ENCODE assay signal across 17 cellular contexts in genomic region chr3:8845641-8846040, GRCh38.
DNase-seq lines count a peak whose midpoint lies in the region; ATAC-seq and TF ChIP-seq lines count a peak whose summit lies in the region.
"Had no signal": no experiment of that assay in that cellular context is flagged by ENCODE, and none has a peak within 500 bp of the region (broad histone marks: within the 10 kb centered on the region; RNA-seq: fewer than 3 reads in every experiment).

No MANE protein-coding gene starts in this region.

- CTCF ChIA-PET in activated CD4-positive, alpha-beta T cell treated with anti-CD3 and anti-CD28 coated beads for 36 hours (lab: Charles Lee): no interaction called here

- no peaks in the 10 kb centered on the region for H3K36me3 Mint-ChIP-seq in activated CD4-positive, alpha-beta T cell treated with anti-CD3 and anti-CD28 coated beads for 36 hours (ENCODE audit: low read depth)
- H3K36me3 Mint-ChIP-seq in activated T-cell treated with anti-CD3 and anti-CD28 coated beads, Interleukin-2, amount 50 U/mL, for 24 hours (ENCODE audit: low read depth): no peaks in the 10 kb centered on the region
- H3K36me3 Mint-ChIP-seq: CD8-positive, alpha-beta T cell; natural killer cell treated with Interleukin-12 subunit alpha and Interleukin-12 subunit beta and Interleukin-15 and Interleukin-18, amount 100 ng/mL, for 72 hours had no signal

- no peak overlapping the region for H3K27ac ChIP-seq in esophagus muscularis mucosa (replicated peaks in 1 of 4)
- H3K27ac ChIP-seq: KMS-11 had no signal

- no peak overlapping the region for H3K4me3 ChIP-seq in esophagus muscularis mucosa

- H3K36me3 ChIP-seq in esophagus muscularis mucosa: no peaks in the 10 kb centered on the region

- no peak for TF ChIP-seq EP300 in esophagus muscularis mucosa (IDR thresholded peaks at IDR 0.05)

- H3K4me1 ChIP-seq in esophagus muscularis mucosa: peaks cover 0 to 8% (median 0%) of the 10 kb centered on the region in 4 donors

- H3K9me3 ChIP-seq in esophagus muscularis mucosa: no peaks in the 10 kb centered on the region

- intact Hi-C loops in esophagus muscularis mucosa (cut with DNase I): no loop called here
- intact Hi-C loops in activated CD4-positive, alpha-beta T cell treated with anti-CD3 and anti-CD28 coated beads for 36 hours (cut with DNase I, micrococcal nuclease): no loop called here

- WGBS in esophagus muscularis mucosa: 100% methylated on average over 1 of the region's 1 CpG

- H3K27me3 Mint-ChIP-seq in activated CD4-positive, alpha-beta T cell treated with anti-CD3 and anti-CD28 coated beads for 36 hours: no peaks in the 10 kb centered on the region
- no peaks in the 10 kb centered on the region for H3K27me3 Mint-ChIP-seq in activated T-cell treated with anti-CD3 and anti-CD28 coated beads, Interleukin-2, amount 50 U/mL, for 24 hours
- H3K27me3 Mint-ChIP-seq: activated CD4-positive, alpha-beta memory T cell treated with anti-CD3 and anti-CD28 coated beads, Interleukin-2, amount 10 ng/mL, durations not matched to agents 7 days and 5 days; natural killer cell treated with Interleukin-12 subunit alpha and Interleukin-12 subunit beta and Interleukin-15 and Interleukin-18, amount 100 ng/mL, for 72 hours had no signal

- H3K4me3 Mint-ChIP-seq in activated CD4-positive, alpha-beta T cell treated with anti-CD3 and anti-CD28 coated beads for 36 hours: no peak overlapping the region
- H3K4me3 Mint-ChIP-seq in activated T-cell treated with anti-CD3 and anti-CD28 coated beads, Interleukin-2, amount 50 U/mL, for 24 hours: no peak overlapping the region
- H3K4me3 Mint-ChIP-seq: activated CD4-positive, alpha-beta memory T cell treated with anti-CD3 and anti-CD28 coated beads, Interleukin-2, amount 10 ng/mL, durations not matched to agents 7 days and 5 days; CD8-positive, alpha-beta T cell; natural killer cell treated with Interleukin-12 subunit alpha and Interleukin-12 subunit beta and Interleukin-15 and Interleukin-18, amount 100 ng/mL, for 72 hours had no signal

- H3K27ac Mint-ChIP-seq in activated CD4-positive, alpha-beta T cell treated with anti-CD3 and anti-CD28 coated beads for 36 hours: no peak overlapping the region
- no peak overlapping the region for H3K27ac Mint-ChIP-seq in activated T-cell treated with anti-CD3 and anti-CD28 coated beads, Interleukin-2, amount 50 U/mL, for 24 hours
- H3K27ac Mint-ChIP-seq: activated CD4-positive, alpha-beta memory T cell treated with anti-CD3 and anti-CD28 coated beads, Interleukin-2, amount 10 ng/mL, durations not matched to agents 7 days and 5 days; CD8-positive, alpha-beta T cell; natural killer cell treated with Interleukin-12 subunit alpha and Interleukin-12 subunit beta and Interleukin-15 and Interleukin-18, amount 100 ng/mL, for 72 hours had no signal

- no peak for TF ChIP-seq CTCF in esophagus muscularis mucosa (IDR thresholded peaks at IDR 0.05)

- no peak for TF ChIP-seq POLR2A in esophagus muscularis mucosa (IDR thresholded peaks at IDR 0.05; ENCODE audit: low read depth)

- H3K9me3 Mint-ChIP-seq in activated CD4-positive, alpha-beta T cell treated with anti-CD3 and anti-CD28 coated beads for 36 hours (ENCODE audit: low read depth): no peaks in the 10 kb centered on the region
- no peaks in the 10 kb centered on the region for H3K9me3 Mint-ChIP-seq in activated T-cell treated with anti-CD3 and anti-CD28 coated beads, Interleukin-2, amount 50 U/mL, for 24 hours
- H3K9me3 Mint-ChIP-seq: activated CD4-positive, alpha-beta memory T cell treated with anti-CD3 and anti-CD28 coated beads, Interleukin-2, amount 10 ng/mL, durations not matched to agents 7 days and 5 days; CD8-positive, alpha-beta T cell; natural killer cell treated with Interleukin-12 subunit alpha and Interleukin-12 subunit beta and Interleukin-15 and Interleukin-18, amount 100 ng/mL, for 72 hours had no signal

- H3K27me3 ChIP-seq in esophagus muscularis mucosa: no peaks in the 10 kb centered on the region

- POLR2A ChIA-PET in activated CD4-positive, alpha-beta T cell treated with anti-CD3 and anti-CD28 coated beads for 36 hours (lab: Charles Lee): no interaction called here

- H3K4me1 Mint-ChIP-seq in activated CD4-positive, alpha-beta T cell treated with anti-CD3 and anti-CD28 coated beads for 36 hours: no peaks in the 10 kb centered on the region
- no peaks in the 10 kb centered on the region for H3K4me1 Mint-ChIP-seq in activated T-cell treated with anti-CD3 and anti-CD28 coated beads, Interleukin-2, amount 50 U/mL, for 24 hours (ENCODE audit: low read depth)
- H3K4me1 Mint-ChIP-seq: activated CD4-positive, alpha-beta memory T cell treated with anti-CD3 and anti-CD28 coated beads, Interleukin-2, amount 10 ng/mL, durations not matched to agents 7 days and 5 days had no signal

- DNase-seq in GM04503 (ENCODE audit: low read depth) (peak; percentile 81), RPMI7951 (ENCODE audit: low read depth) (peak; percentile 85), esophagus muscularis mucosa (ENCODE audit: extremely low spot score) (peak; percentile 47), renal cortical epithelial cell (ENCODE audit: low read depth) (peak; percentile 61), COLO668 (lab: John Stamatoyannopoulos, UW; ENCODE audit: unreplicated experiment) (no peak)
- no peak for DNase-seq in activated CD4-positive, alpha-beta T cell treated with anti-CD3 and anti-CD28 coated beads for 36 hours
- DNase-seq in activated T-cell treated with anti-CD3 and anti-CD28 coated beads, Interleukin-2, amount 50 U/mL, for 24 hours: no peak
- DNase-seq: activated CD4-positive, alpha-beta memory T cell treated with anti-CD3 and anti-CD28 coated beads, Interleukin-2, amount 10 ng/mL, durations not matched to agents 7 days and 5 days; activated effector memory CD4-positive, alpha-beta T cell treated with Interleukin-2 at 50 U/mL for 16 hours; CD8-positive, alpha-beta T cell; effector CD8-positive, alpha-beta T cell; left cardiac atrium; NCI-H1694 treated with DMSO at 0.1 percent for 48 hours; NCI-H510A treated with DMSO at 0.1 percent for 48 hours had no signal

- no peak for ATAC-seq in GM18858 (IDR thresholded peaks at IDR 0.05; ENCODE audit: unreplicated experiment)
- ATAC-seq in activated CD4-positive, alpha-beta T cell treated with anti-CD3 and anti-CD28 coated beads for 36 hours: no peak
- ATAC-seq: CD8-positive, alpha-beta T cell; natural killer cell treated with Interleukin-12 subunit alpha and Interleukin-12 subunit beta and Interleukin-15 and Interleukin-18, amount 100 ng/mL, for 72 hours had no signal

Comparison
In these comparisons a context has a peak if more than half of its experiments do, and no peak if none do; other contexts are left out.
1. DNase-seq: peak in GM04503 (single experiment), RPMI7951 (single experiment), esophagus muscularis mucosa (single experiment) and renal cortical epithelial cell (single experiment); none in COLO668 (single experiment), activated CD4-positive, alpha-beta T cell treated with anti-CD3 and anti-CD28 coated beads for 36 hours (single experiment) and activated T-cell treated with anti-CD3 and anti-CD28 coated beads, Interleukin-2, amount 50 U/mL, for 24 hours (single experiment).